Comparison of ENCODE assay signal across 11 cellular contexts in the genomic region with DNA sequence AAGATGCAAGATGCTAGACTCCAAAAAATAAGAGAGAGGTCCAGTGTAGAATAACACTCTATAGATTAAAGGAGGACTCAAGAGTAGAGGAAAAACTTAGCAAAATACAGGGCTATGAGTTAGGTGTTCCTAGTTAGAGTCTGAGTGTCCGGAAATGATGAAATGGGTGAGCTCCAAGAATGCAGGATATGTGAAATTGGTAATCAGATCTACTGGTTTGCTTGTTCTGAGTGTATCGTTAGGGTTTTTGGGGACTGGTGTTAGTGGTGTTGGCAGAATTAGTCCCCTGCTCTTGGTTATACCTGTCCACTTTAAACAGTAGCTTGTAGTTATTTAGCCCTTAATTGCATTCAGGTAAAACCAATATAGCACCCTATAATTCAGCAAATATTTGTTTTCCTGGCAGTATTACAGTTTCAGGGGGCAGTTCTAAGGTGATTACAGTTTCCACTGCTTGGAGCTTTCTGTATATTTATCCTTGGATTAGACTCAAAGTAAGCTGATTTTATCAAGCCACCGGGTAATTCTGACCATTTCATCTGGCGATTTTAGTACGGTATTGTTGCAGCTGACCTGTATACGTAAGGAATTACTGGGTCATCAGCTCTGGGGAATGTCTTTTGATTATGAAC.
DNase-seq lines count a peak whose midpoint lies in the region; ATAC-seq and TF ChIP-seq lines count a peak whose summit lies in the region.
"Had no signal": no experiment of that assay in that cellular context is flagged by ENCODE, and none has a peak within 500 bp of the region (broad histone marks: within the 10 kb centered on the region; RNA-seq: fewer than 3 reads in every experiment).

No MANE protein-coding gene starts in this region.

- H3K9ac ChIP-seq in duodenal mucosa (ENCODE audit: low read depth in 1 of 2, low read length in 2 of 2) = peak overlapping the region in 1 of 2 donors; percentile 10

- TF ChIP-seq CTCF in upper lobe of right lung (IDR thresholded peaks at IDR 0.05) (no peak), ovary (IDR thresholded peaks at IDR 0.05) (no peak)

- peak; percentile 13 to 17 for DNase-seq in stimulated activated CD4-positive, alpha-beta T cell treated with anti-CD3 and anti-CD28 coated beads, Interleukin-15, amount 100 ng/mL, for 48 hours (ENCODE audit: low read depth in 2 of 2)
- no peak for DNase-seq in stimulated activated CD4-positive, alpha-beta T cell treated with anti-CD3 and anti-CD28 coated beads, Interleukin-2, amount 100 ng/mL, for 48 hours
- DNase-seq in SKM-1 (lab: John Stamatoyannopoulos, UW; ENCODE audit: unreplicated experiment) (peak; percentile 83), upper lobe of right lung (no peak), H7 (no peak), COLO829 (ENCODE audit: low spot score) (no peak), ovary (no peak)
- DNase-seq: right lobe of liver, RPMI8226 had no signal

- H3K4me1 ChIP-seq in duodenal mucosa (ENCODE audit: control insufficient read depth in 1 of 2, insufficient read depth in 2 of 2, low read length in 2 of 2) (peaks cover 7 to 14% of the 10 kb centered on the region in 2 donors), upper lobe of right lung (no peaks in the 10 kb centered on the region), ovary (ENCODE audit: insufficient read depth) (no peaks in the 10 kb centered on the region)
- H3K4me1 ChIP-seq: right lobe of liver had no signal

- intact Hi-C loops in upper lobe of right lung (cut with DNase I) = no loop called here
- intact Hi-C loops in ovary (cut with DNase I) = no loop called here

- H3K27me3 ChIP-seq in duodenal mucosa (ENCODE audit: control insufficient read depth in 1 of 2, insufficient read depth in 2 of 2, low read length in 2 of 2) (no peaks in the 10 kb centered on the region), upper lobe of right lung (no peaks in the 10 kb centered on the region), H7 (ENCODE audit: control insufficient read depth, insufficient read depth, low read length) (no peaks in the 10 kb centered on the region), ovary (no peaks in the 10 kb centered on the region)
- H3K27me3 ChIP-seq: right lobe of liver had no signal

- H3K27ac ChIP-seq in duodenal mucosa (ENCODE audit: low read depth, low read length) = no peak overlapping the region
- peak overlapping the region; percentile 38 for H3K27ac ChIP-seq in upper lobe of right lung
- no peak overlapping the region for H3K27ac ChIP-seq in ovary
- H3K27ac ChIP-seq: right lobe of liver had no signal

- no peaks in the 10 kb centered on the region for H3K9me3 ChIP-seq in duodenal mucosa (ENCODE audit: control insufficient read depth in 1 of 2, low read length in 2 of 2)
- no peaks in the 10 kb centered on the region for H3K9me3 ChIP-seq in upper lobe of right lung
- H3K9me3 ChIP-seq in ovary = no peaks in the 10 kb centered on the region
- H3K9me3 ChIP-seq: right lobe of liver had no signal

- TF ChIP-seq POLR2A in ovary (IDR thresholded peaks at IDR 0.05) = no peak

- TF ChIP-seq EP300 in ovary (IDR thresholded peaks at IDR 0.05) = no peak

- 81 to 85% (median 81%) methylated on average over 6 of the region's 6 CpGs for WGBS in ovary, 3 donors

- no peaks in the 10 kb centered on the region for H3K36me3 ChIP-seq in duodenal mucosa (ENCODE audit: control insufficient read depth in 1 of 2, insufficient read depth in 2 of 2, low read length in 2 of 2)
- no peaks in the 10 kb centered on the region for H3K36me3 ChIP-seq in upper lobe of right lung
- H3K36me3 ChIP-seq in H7 (replicated peaks; ENCODE audit: control insufficient read depth, insufficient read depth, low read length) = no peaks in the 10 kb centered on the region
- H3K36me3 ChIP-seq in ovary = no peaks in the 10 kb centered on the region
- H3K36me3 ChIP-seq: right lobe of liver had no signal

- peak overlapping the region; percentile 8 to 23 for H3K4me3 ChIP-seq in duodenal mucosa (ENCODE audit: low read depth in 1 of 2, low read length in 2 of 2)
- H3K4me3 ChIP-seq in upper lobe of right lung = peak overlapping the region; percentile 1
- no peak overlapping the region for H3K4me3 ChIP-seq in H7 (ENCODE audit: insufficient read depth, low read depth, low read length)
- no peak overlapping the region for H3K4me3 ChIP-seq in ovary
- H3K4me3 ChIP-seq: lung, right lobe of liver had no signal

- no peak for ATAC-seq in upper lobe of right lung

Comparison
In these comparisons a context has a peak if more than half of its experiments do, and no peak if none do; other contexts are left out.
1. DNase-seq: peak in stimulated activated CD4-positive, alpha-beta T cell treated with anti-CD3 and anti-CD28 coated beads, Interleukin-15, amount 100 ng/mL, for 48 hours (2 of 2) and SKM-1 (single experiment); none in stimulated activated CD4-positive, alpha-beta T cell treated with anti-CD3 and anti-CD28 coated beads, Interleukin-2, amount 100 ng/mL, for 48 hours (0 of 2), upper lobe of right lung (single experiment), H7 (single experiment), COLO829 (single experiment) and ovary (0 of 5).
2. H3K4me3 ChIP-seq: peak in duodenal mucosa (2 of 2) and upper lobe of right lung (single experiment); none in H7 (single experiment) and ovary (single experiment).